Comparison of ENCODE assay signal across 13 cellular contexts in the genomic region with DNA sequence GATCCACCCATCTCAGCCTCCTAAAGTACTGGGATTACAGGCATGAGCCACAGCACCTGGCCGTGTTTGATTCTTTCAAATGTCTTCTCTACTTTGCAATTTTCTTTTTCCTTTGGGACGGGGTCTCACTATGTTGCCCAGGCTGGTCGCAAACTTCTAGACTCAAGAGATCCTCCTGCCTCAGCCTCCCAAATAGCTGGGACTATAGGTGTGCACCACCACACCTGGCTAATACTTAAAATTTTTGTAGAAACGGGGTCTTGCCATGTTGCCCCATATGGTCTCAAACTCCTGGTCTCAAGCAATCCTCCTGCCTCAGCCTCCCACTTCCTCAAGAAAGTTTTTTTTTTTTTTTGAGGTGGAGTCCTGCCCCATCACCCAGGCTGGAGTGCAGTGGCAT. TPM values are rescaled to one million over a fixed set of nuclear protein-coding genes. Genes with fewer than 3 reads are reported as not detected.
DNase-seq lines count a peak whose midpoint lies in the region; ATAC-seq, FAIRE-seq and TF ChIP-seq lines count a peak whose summit lies in the region.
"Had no signal": no experiment of that assay in that cellular context is flagged by ENCODE, and none has a peak within 500 bp of the region (broad histone marks: within the 10 kb centered on the region; RNA-seq: fewer than 3 reads in every experiment).

No MANE protein-coding gene starts in this region.

- H3K4me1 Mint-ChIP-seq in activated CD4-positive, alpha-beta T cell treated with anti-CD3 and anti-CD28 coated beads, Interleukin-2, amount 10 ng/mL, durations not matched to agents 24 days and 14 days, result peaks cover 27% of the 10 kb centered on the region
- peaks cover 52% of the 10 kb centered on the region for H3K4me1 Mint-ChIP-seq in brain
- H3K4me1 Mint-ChIP-seq in progenitor cell of endocrine pancreas (ENCODE audit: low read depth), result peaks cover 20% of the 10 kb centered on the region

- no peaks in the 10 kb centered on the region for H3K27me3 ChIP-seq in upper lobe of left lung
- no peaks in the 10 kb centered on the region for H3K27me3 ChIP-seq in small intestine (ENCODE audit: control insufficient read depth in 2 of 2, insufficient read depth in 2 of 2, low read length in 2 of 2)

- H3K27ac Mint-ChIP-seq in activated CD4-positive, alpha-beta T cell treated with anti-CD3 and anti-CD28 coated beads, Interleukin-2, amount 10 ng/mL, durations not matched to agents 24 days and 14 days, result peak overlapping the region; percentile 100
- H3K27ac Mint-ChIP-seq in brain, result peak overlapping the region in 3 of 5 experiments; percentile 13 to 99 (median 84)
- H3K27ac Mint-ChIP-seq in progenitor cell of endocrine pancreas, result peak overlapping the region; percentile 87

- H3K4me3 ChIP-seq in NB4 (ENCODE audit: low read depth, low read length) (peak overlapping the region; percentile 77), upper lobe of left lung (peak overlapping the region in 1 of 4 donors; percentile 80), small intestine (ENCODE audit: low read depth in 1 of 2, low read length in 2 of 2) (no peak overlapping the region)

- intact Hi-C loops in activated CD4-positive, alpha-beta T cell treated with anti-CD3 and anti-CD28 coated beads, Interleukin-2, amount 10 ng/mL, durations not matched to agents 24 days and 14 days (cut with micrococcal nuclease), result loop anchor here (2.0 kb wide), 3 partner anchors 21 to 87 kb away; partner anchors contain the start of genes DYNLL1, RNF10 and SRSF9

- no peaks in the 10 kb centered on the region for H3K9me3 ChIP-seq in upper lobe of left lung
- H3K9me3 ChIP-seq in small intestine (ENCODE audit: control insufficient read depth, low read depth), result no peaks in the 10 kb centered on the region

- H3K36me3 ChIP-seq in upper lobe of left lung (peaks cover 0 to 42% (median 18%) of the 10 kb centered on the region in 4 donors), small intestine (ENCODE audit: control insufficient read depth in 2 of 2, insufficient read depth in 2 of 2, low read length in 2 of 2) (peaks cover 3 to 12% of the 10 kb centered on the region in 2 donors)

- no peak for TF ChIP-seq CTCF in NB4 (IDR thresholded peaks at IDR 0.05; ENCODE audit: low read depth, low read length)
- TF ChIP-seq CTCF in brain (conservative IDR thresholded peaks at IDR 0.05), result no peak
- no peak for TF ChIP-seq CTCF in progenitor cell of endocrine pancreas (IDR thresholded peaks at IDR 0.05; ENCODE audit: unreplicated experiment)
- no peak for TF ChIP-seq CTCF in upper lobe of left lung (IDR thresholded peaks at IDR 0.05)

- TF ChIP-seq POLR2A in NB4 (IDR thresholded peaks at IDR 0.05; ENCODE audit: extremely low read depth, insufficient read length) (no peak), upper lobe of left lung (IDR thresholded peaks at IDR 0.05) (no peak)

- H3K9me3 Mint-ChIP-seq in activated CD4-positive, alpha-beta T cell treated with anti-CD3 and anti-CD28 coated beads, Interleukin-2, amount 10 ng/mL, durations not matched to agents 24 days and 14 days, result no peaks in the 10 kb centered on the region
- peaks cover 0 to 6% (median 0%) of the 10 kb centered on the region in 5 experiments for H3K9me3 Mint-ChIP-seq in brain
- no peaks in the 10 kb centered on the region for H3K9me3 Mint-ChIP-seq in progenitor cell of endocrine pancreas (ENCODE audit: low read depth)

- peaks cover 55% of the 10 kb centered on the region for H3K36me3 Mint-ChIP-seq in activated CD4-positive, alpha-beta T cell treated with anti-CD3 and anti-CD28 coated beads, Interleukin-2, amount 10 ng/mL, durations not matched to agents 24 days and 14 days (ENCODE audit: low read depth)
- H3K36me3 Mint-ChIP-seq in brain, result peaks cover 51% of the 10 kb centered on the region
- H3K36me3 Mint-ChIP-seq in progenitor cell of endocrine pancreas (ENCODE audit: insufficient read depth), result peaks cover 7% of the 10 kb centered on the region

- H3K27me3 Mint-ChIP-seq in activated CD4-positive, alpha-beta T cell treated with anti-CD3 and anti-CD28 coated beads, Interleukin-2, amount 10 ng/mL, durations not matched to agents 24 days and 14 days, result peaks cover 2% of the 10 kb centered on the region
- H3K27me3 Mint-ChIP-seq in brain, result peaks cover 11% of the 10 kb centered on the region
- no peaks in the 10 kb centered on the region for H3K27me3 Mint-ChIP-seq in progenitor cell of endocrine pancreas

- H3K27ac ChIP-seq in upper lobe of left lung (no peak overlapping the region), small intestine (ENCODE audit: low read depth in 1 of 2, low read length in 1 of 2) (no peak overlapping the region)

- ATAC-seq in upper lobe of left lung (ENCODE audit: low FRiP score in 2 of 2), result no peak
- ATAC-seq: esophagus mucosa, right cardiac atrium had no signal

- peak overlapping the region; percentile 99 for H3K4me3 Mint-ChIP-seq in activated CD4-positive, alpha-beta T cell treated with anti-CD3 and anti-CD28 coated beads, Interleukin-2, amount 10 ng/mL, durations not matched to agents 24 days and 14 days
- H3K4me3 Mint-ChIP-seq in brain (peak overlapping the region; percentile 92 to 99 (median 97)), progenitor cell of endocrine pancreas (ENCODE audit: low read depth) (peak overlapping the region; percentile 93)

- H3K4me1 ChIP-seq in upper lobe of left lung, result peaks cover 19 to 33% (median 25%) of the 10 kb centered on the region in 4 donors
- H3K4me1 ChIP-seq in small intestine (ENCODE audit: control insufficient read depth in 2 of 2, insufficient read depth in 1 of 2, low read depth in 1 of 2, low read length in 1 of 2), result peaks cover under 1 to 3% of the 10 kb centered on the region in 2 donors

- WGBS in upper lobe of left lung, 2 donors, result 90 to 96% methylated on average over 4 of the region's 4 CpGs
- WGBS in small intestine, 3 donors, result 85 to 93% (median 92%) methylated on average over 4 of the region's 4 CpGs

- DNase-seq in activated CD4-positive, alpha-beta T cell treated with anti-CD3 and anti-CD28 coated beads, Interleukin-2, amount 10 ng/mL, durations not matched to agents 24 days and 14 days, result no peak
- DNase-seq in activated CD4-positive, alpha-beta T cell treated with anti-CD3 and anti-CD28 coated beads, Interleukin-2, amount 50 U/mL, for 4 hours, result no peak
- DNase-seq in NB4 (ENCODE audit: low read depth) (no peak), progenitor cell of endocrine pancreas (ENCODE audit: low spot score, unreplicated experiment) (no peak), Kasumi-1 (lab: John Stamatoyannopoulos, UW) (no peak), upper lobe of left lung (no peak), small intestine (no peak)
- DNase-seq: ACHN, cerebellar nuclear complex, right cardiac atrium, T-helper 9 cell had no signal

- TF ChIP-seq EP300 in upper lobe of left lung (IDR thresholded peaks at IDR 0.05), result no peak

- no peak for FAIRE-seq in small intestine (lab: Jason Lieb, UNC)

RNA-seq across cellular contexts. Expression of gene GATC, which starts 1.7 kb away (rescaled TPM):
- 34.1 and 41.0 TPM in 2 replicates for total RNA-seq in activated CD4-positive, alpha-beta T cell treated with anti-CD3 and anti-CD28 coated beads, Interleukin-2, amount 10 ng/mL, durations not matched to agents 24 days and 14 days
- polyA plus RNA-seq in brain (ENCODE audit: insufficient read depth, low read depth, low replicate concordance) (25.4 TPM), small intestine (10 to 100 TPM; 13.8 to 20.1 (median 16.3) TPM)
- total RNA-seq in progenitor cell of endocrine pancreas (28.0 and 30.9 TPM in 2 replicates), upper lobe of left lung (10 to 100 TPM; 11.8 to 35.6 (median 22.5) TPM)

RNA-seq across cellular contexts. Expression of gene TRIAP1, which starts 1.8 kb away (rescaled TPM):
- 54.6 and 57.5 TPM in 2 replicates for total RNA-seq in activated CD4-positive, alpha-beta T cell treated with anti-CD3 and anti-CD28 coated beads, Interleukin-2, amount 10 ng/mL, durations not matched to agents 24 days and 14 days
- polyA plus RNA-seq in brain (ENCODE audit: insufficient read depth, low read depth, low replicate concordance) (10.9 TPM), small intestine (10 to 100 TPM; 29.5 to 36.6 (median 35.3) TPM)
- total RNA-seq in progenitor cell of endocrine pancreas (32.4 and 33.5 TPM in 2 replicates), upper lobe of left lung (10 to 100 TPM in 4 of 6 donors, 1 to 10 TPM in 1, not detected in 1; 5.2 to 21.1 (median 18.7) TPM)

RNA-seq across cellular contexts. Expression of gene COX6A1, which starts 10.1 kb away (rescaled TPM):
- total RNA-seq in activated CD4-positive, alpha-beta T cell treated with anti-CD3 and anti-CD28 coated beads, Interleukin-2, amount 10 ng/mL, durations not matched to agents 24 days and 14 days, result 362 and 363 TPM in 2 replicates
- 1,091 TPM for polyA plus RNA-seq in brain (ENCODE audit: insufficient read depth, low read depth, low replicate concordance)
- total RNA-seq in progenitor cell of endocrine pancreas, result 318 and 343 TPM in 2 replicates
- total RNA-seq in upper lobe of left lung, result 100 to 1,000 TPM; 131 to 733 (median 324) TPM
- 1,000 to 10,000 TPM; 1,220 to 1,784 (median 1,572) TPM for polyA plus RNA-seq in small intestine

RNA-seq across cellular contexts. Expression of gene SRSF9, which starts 21.6 kb away (rescaled TPM):
- 249 and 255 TPM in 2 replicates for total RNA-seq in activated CD4-positive, alpha-beta T cell treated with anti-CD3 and anti-CD28 coated beads, Interleukin-2, amount 10 ng/mL, durations not matched to agents 24 days and 14 days
- polyA plus RNA-seq in brain (ENCODE audit: insufficient read depth, low read depth, low replicate concordance) (182 TPM), small intestine (100 to 1,000 TPM in 2 of 3 donors, 10 to 100 TPM in 1; 96.6 to 136 (median 109) TPM)
- total RNA-seq in progenitor cell of endocrine pancreas (282 and 286 TPM in 2 replicates), upper lobe of left lung (100 to 1,000 TPM in 4 of 6 donors, 10 to 100 TPM in 2; 74.5 to 127 (median 107) TPM)

RNA-seq across cellular contexts. Expression of gene DYNLL1, which starts 47.9 kb away (rescaled TPM):
- total RNA-seq in activated CD4-positive, alpha-beta T cell treated with anti-CD3 and anti-CD28 coated beads, Interleukin-2, amount 10 ng/mL, durations not matched to agents 24 days and 14 days, result 330 and 351 TPM in 2 replicates
- polyA plus RNA-seq in brain (ENCODE audit: insufficient read depth, low read depth, low replicate concordance), result 725 TPM
- 356 and 386 TPM in 2 replicates for total RNA-seq in progenitor cell of endocrine pancreas
- 100 to 1,000 TPM in 5 of 6 donors, 10 to 100 TPM in 1; 61.5 to 330 (median 176) TPM for total RNA-seq in upper lobe of left lung
- 100 to 1,000 TPM; 312 to 554 (median 440) TPM for polyA plus RNA-seq in small intestine
